Comparison of ENCODE assay signal across 33 cellular contexts in the genomic region with DNA sequence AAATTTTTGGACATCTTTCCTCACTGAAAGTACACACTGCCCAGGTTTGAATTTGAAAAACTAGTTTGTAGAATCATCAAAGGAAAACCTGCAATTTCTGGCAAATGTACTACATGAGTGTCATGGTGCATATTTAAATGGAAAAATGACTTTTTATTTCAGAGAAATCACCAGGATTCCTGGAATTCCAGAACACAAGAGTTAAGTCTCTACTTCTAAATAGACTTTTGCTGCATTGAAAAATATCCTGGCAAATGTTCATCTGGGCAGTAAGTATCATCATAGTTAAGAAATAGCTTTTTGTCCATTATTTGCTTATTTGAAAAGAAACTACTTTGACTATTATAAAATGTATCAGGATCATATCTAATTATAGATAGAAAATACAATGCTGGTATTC.
"Had no signal": no experiment of that assay in that cellular context is flagged by ENCODE, and none has a peak within 500 bp of the region (broad histone marks: within the 10 kb centered on the region; RNA-seq: fewer than 3 reads in every experiment).

No MANE protein-coding gene starts in this region.

- H3K27ac ChIP-seq: breast epithelium, coronary artery, dorsolateral prefrontal cortex, right atrium auricular region, thoracic aorta, WERI-Rb-1 had no signal

- H3K4me1 Mint-ChIP-seq: activated CD4-positive, alpha-beta T cell treated with anti-CD3 and anti-CD28 coated beads, Interleukin-2, amount 10 ng/mL, durations not matched to agents 24 days and 14 days; activated naive CD8-positive, alpha-beta T cell treated with anti-CD3 and anti-CD28 coated beads for 36 hours; central memory CD8-positive, alpha-beta T cell; immature natural killer cell; naive thymus-derived CD4-positive, alpha-beta T cell; neural crest cell had no signal

- ATAC-seq: activated CD4-positive, CD25-positive, alpha-beta regulatory T cell treated with anti-CD3 and anti-CD28 coated beads, Interleukin-2, amount 50 U/mL, for 24 hours; naive thymus-derived CD4-positive, alpha-beta T cell had no signal

- DNase-seq: activated CD4-positive, alpha-beta memory T cell treated with anti-CD3 and anti-CD28 coated beads for 36 hours; activated CD4-positive, alpha-beta T cell treated with anti-CD3 and anti-CD28 coated beads, Interleukin-2, amount 10 ng/mL, durations not matched to agents 24 days and 14 days; activated CD8-positive, alpha-beta memory T cell treated with anti-CD3 and anti-CD28 coated beads, Interleukin-2, amount 50 U/mL, for 4 hours; activated effector memory CD4-positive, alpha-beta T cell treated with anti-CD3 and anti-CD28 coated beads, Interleukin-2, amount 50 U/mL, for 16 hours; activated naive CD4-positive, alpha-beta T cell treated with anti-CD3 and anti-CD28 coated beads for 36 hours; activated naive CD8-positive, alpha-beta T cell treated with anti-CD3 and anti-CD28 coated beads for 36 hours; activated T-cell treated with anti-CD3 and anti-CD28 coated beads, Interleukin-2, amount 50 U/mL, for 1 hour; amniotic stem cell; dorsolateral prefrontal cortex; effector memory CD4-positive, alpha-beta T cell; foreskin fibroblast; head of caudate nucleus; hypothalamus; immature natural killer cell; midbrain; naive thymus-derived CD4-positive, alpha-beta T cell; nucleus accumbens; stimulated activated CD4-positive, alpha-beta T cell treated with anti-CD3 and anti-CD28 coated beads, Interleukin-15, amount 100 ng/mL, for 24 hours; stimulated activated CD4-positive, alpha-beta T cell treated with anti-CD3 and anti-CD28 coated beads, Interleukin-2, amount 100 ng/mL, for 24 hours; stimulated activated naive CD4-positive, alpha-beta T cell; SW 1271; T1000; trophoblast cell; WERI-Rb-1 had no signal

- H3K27me3 ChIP-seq: breast epithelium, dorsolateral prefrontal cortex, right atrium auricular region had no signal

- H3K36me3 ChIP-seq: breast epithelium, right atrium auricular region, WERI-Rb-1 had no signal

- H3K27ac Mint-ChIP-seq: activated CD4-positive, alpha-beta memory T cell treated with anti-CD3 and anti-CD28 coated beads for 36 hours; activated CD4-positive, alpha-beta T cell treated with anti-CD3 and anti-CD28 coated beads, Interleukin-2, amount 10 ng/mL, durations not matched to agents 24 days and 14 days; activated naive CD4-positive, alpha-beta T cell treated with anti-CD3 and anti-CD28 coated beads for 36 hours; activated naive CD8-positive, alpha-beta T cell treated with anti-CD3 and anti-CD28 coated beads for 36 hours; activated T-helper 1 cell treated with anti-CD3 and anti-CD28 coated beads, Interleukin-12 subunit alpha, Interleukin-12 subunit beta, Interleukin-2, Interleukin-4 antibody, amounts not matched to agents 30 ng/mL and 10 ng/mL and 1 ng/mL, durations not matched to agents 14 hours and 24 hours and 36 hours; immature natural killer cell; naive thymus-derived CD4-positive, alpha-beta T cell; T-helper 1 cell treated with Interleukin-12 subunit alpha and Interleukin-12 subunit beta and Interleukin-4 antibody, amounts not matched to agents 30 μg/mL and 1 μg/mL, for 36 hours had no signal

- H3K4me1 ChIP-seq: breast epithelium, right atrium auricular region had no signal

- H3K27me3 Mint-ChIP-seq: activated CD4-positive, alpha-beta memory T cell treated with anti-CD3 and anti-CD28 coated beads for 36 hours; activated CD4-positive, alpha-beta T cell treated with anti-CD3 and anti-CD28 coated beads, Interleukin-2, amount 10 ng/mL, durations not matched to agents 24 days and 14 days; activated naive CD8-positive, alpha-beta T cell treated with anti-CD3 and anti-CD28 coated beads for 36 hours; central memory CD8-positive, alpha-beta T cell; naive thymus-derived CD4-positive, alpha-beta T cell had no signal

- H3K4me3 ChIP-seq: breast epithelium, coronary artery, dorsolateral prefrontal cortex, right atrium auricular region, thoracic aorta had no signal

- H3K36me3 Mint-ChIP-seq: activated CD4-positive, alpha-beta memory T cell treated with anti-CD3 and anti-CD28 coated beads for 36 hours; activated naive CD8-positive, alpha-beta T cell treated with anti-CD3 and anti-CD28 coated beads for 36 hours; naive thymus-derived CD4-positive, alpha-beta T cell had no signal

- H3K4me3 Mint-ChIP-seq: activated CD4-positive, alpha-beta memory T cell treated with anti-CD3 and anti-CD28 coated beads for 36 hours; activated CD4-positive, alpha-beta T cell treated with anti-CD3 and anti-CD28 coated beads, Interleukin-2, amount 10 ng/mL, durations not matched to agents 24 days and 14 days; activated naive CD4-positive, alpha-beta T cell treated with anti-CD3 and anti-CD28 coated beads for 36 hours; activated naive CD8-positive, alpha-beta T cell treated with anti-CD3 and anti-CD28 coated beads for 36 hours; activated T-helper 1 cell treated with anti-CD3 and anti-CD28 coated beads, Interleukin-12 subunit alpha, Interleukin-12 subunit beta, Interleukin-2, Interleukin-4 antibody, amounts not matched to agents 30 ng/mL and 10 ng/mL and 1 ng/mL, durations not matched to agents 14 hours and 24 hours and 36 hours; central memory CD8-positive, alpha-beta T cell; immature natural killer cell; naive thymus-derived CD4-positive, alpha-beta T cell; neural crest cell; T-helper 1 cell treated with Interleukin-12 subunit alpha and Interleukin-12 subunit beta and Interleukin-4 antibody, amounts not matched to agents 30 μg/mL and 1 μg/mL, for 36 hours had no signal
